In the genomic region with DNA sequence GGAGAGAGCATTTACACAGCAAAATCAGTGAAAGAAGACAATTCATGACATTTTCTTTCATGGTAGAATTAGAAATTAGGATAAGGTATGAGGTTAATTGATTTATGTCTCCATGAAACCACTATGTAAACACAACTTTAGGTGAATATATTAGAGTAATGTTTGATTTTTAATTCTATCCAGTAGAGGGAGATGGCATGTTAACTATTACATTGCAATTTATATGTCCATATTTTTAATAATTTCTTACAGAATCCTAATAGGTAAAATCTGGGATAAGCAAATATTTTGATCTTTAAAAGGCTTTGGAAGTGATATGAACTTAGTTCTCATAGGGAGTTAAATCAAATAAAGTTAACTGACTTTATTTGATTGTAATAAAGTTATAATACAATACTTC, we compare ENCODE assay signal across 17 cellular contexts.
DNase-seq lines count a peak whose midpoint lies in the region; ATAC-seq and TF ChIP-seq lines count a peak whose summit lies in the region.
"Had no signal": no experiment of that assay in that cellular context is flagged by ENCODE, and none has a peak within 500 bp of the region (broad histone marks: within the 10 kb centered on the region; RNA-seq: fewer than 3 reads in every experiment).

No MANE protein-coding gene starts in this region.

- no peaks in the 10 kb centered on the region for H4K20me1 ChIP-seq in neural progenitor cell (ENCODE audit: low read depth)
- H4K20me1 ChIP-seq in Karpas-422 (ENCODE audit: insufficient read depth, low read depth, low read length) = no peaks in the 10 kb centered on the region
- H4K20me1 ChIP-seq in MM.1S (ENCODE audit: insufficient read depth, low read length) = no peaks in the 10 kb centered on the region

- no peak overlapping the region for H3K27ac Mint-ChIP-seq in neural progenitor cell
- no peak overlapping the region for H3K27ac Mint-ChIP-seq in activated CD8-positive, alpha-beta T cell treated with anti-CD3 and anti-CD28 coated beads for 36 hours
- H3K27ac Mint-ChIP-seq: activated naive CD4-positive, alpha-beta T cell treated with anti-CD3 and anti-CD28 coated beads, Interleukin-2, amount 50 U/mL, for 24 hours; stimulated activated effector memory CD8-positive, alpha-beta T cell treated with anti-CD3 and anti-CD28 coated beads, Interleukin-12 subunit alpha, Interleukin-12 subunit beta, amount 100 ng/mL, for 72 hours had no signal

- POLR2A ChIA-PET in activated CD8-positive, alpha-beta T cell treated with anti-CD3 and anti-CD28 coated beads for 36 hours (lab: Charles Lee) = no interaction called here

- no peak overlapping the region for H2AFZ ChIP-seq in neural progenitor cell (replicated peaks)
- no peak overlapping the region for H2AFZ ChIP-seq in Karpas-422 (ENCODE audit: low read length)
- no peak overlapping the region for H2AFZ ChIP-seq in MM.1S (ENCODE audit: low read length)

- H3K27me3 ChIP-seq in neural progenitor cell (no peaks in the 10 kb centered on the region), Karpas-422 (ENCODE audit: low read length) (no peaks in the 10 kb centered on the region), MM.1S (replicated peaks; ENCODE audit: insufficient read depth, low read length) (no peaks in the 10 kb centered on the region)
- H3K27me3 ChIP-seq: MG63, thyroid gland had no signal

- H3K27me3 Mint-ChIP-seq in neural progenitor cell (ENCODE audit: insufficient read depth, low read depth) = peaks cover 2% of the 10 kb centered on the region
- H3K27me3 Mint-ChIP-seq in activated CD8-positive, alpha-beta T cell treated with anti-CD3 and anti-CD28 coated beads for 36 hours = peaks cover 5% of the 10 kb centered on the region
- H3K27me3 Mint-ChIP-seq: activated naive CD4-positive, alpha-beta T cell treated with anti-CD3 and anti-CD28 coated beads, Interleukin-2, amount 50 U/mL, for 24 hours had no signal

- no peaks in the 10 kb centered on the region for H3K36me3 Mint-ChIP-seq in neural progenitor cell
- H3K36me3 Mint-ChIP-seq in activated CD8-positive, alpha-beta T cell treated with anti-CD3 and anti-CD28 coated beads for 36 hours (ENCODE audit: low read depth) = no peaks in the 10 kb centered on the region
- H3K36me3 Mint-ChIP-seq: activated naive CD4-positive, alpha-beta T cell treated with anti-CD3 and anti-CD28 coated beads, Interleukin-2, amount 50 U/mL, for 24 hours; stimulated activated effector memory CD8-positive, alpha-beta T cell treated with anti-CD3 and anti-CD28 coated beads, Interleukin-12 subunit alpha, Interleukin-12 subunit beta, amount 100 ng/mL, for 72 hours had no signal

- H3K4me1 Mint-ChIP-seq in neural progenitor cell = peaks cover 14% of the 10 kb centered on the region
- H3K4me1 Mint-ChIP-seq in activated CD8-positive, alpha-beta T cell treated with anti-CD3 and anti-CD28 coated beads for 36 hours (ENCODE audit: low read depth) = no peaks in the 10 kb centered on the region
- H3K4me1 Mint-ChIP-seq: activated naive CD4-positive, alpha-beta T cell treated with anti-CD3 and anti-CD28 coated beads, Interleukin-2, amount 50 U/mL, for 24 hours; stimulated activated effector memory CD8-positive, alpha-beta T cell treated with anti-CD3 and anti-CD28 coated beads, Interleukin-12 subunit alpha, Interleukin-12 subunit beta, amount 100 ng/mL, for 72 hours had no signal

- TF ChIP-seq CTCF in C4-2B (conservative IDR thresholded peaks at IDR 0.05) (peak; percentile 57), LNCAP (IDR thresholded peaks at IDR 0.05) (peak; percentile 44; the same call in 1 of the 2 replicates), choroid plexus epithelial cell (conservative IDR thresholded peaks at IDR 0.05; ENCODE audit: low read depth, low read length) (peak; percentile 42), neural progenitor cell (IDR thresholded peaks at IDR 0.05) (peak; percentile 5), MM.1S (IDR thresholded peaks at IDR 0.05; ENCODE audit: low read length) (no peak)
- TF ChIP-seq CTCF in activated CD8-positive, alpha-beta T cell treated with anti-CD3 and anti-CD28 coated beads for 36 hours (IDR thresholded peaks at IDR 0.05) = no peak

- H3K4me1 ChIP-seq in neural progenitor cell (no peaks in the 10 kb centered on the region), Karpas-422 (ENCODE audit: low read length) (no peaks in the 10 kb centered on the region), MM.1S (ENCODE audit: low read length) (no peaks in the 10 kb centered on the region)
- H3K4me1 ChIP-seq: thyroid gland had no signal

- no peak overlapping the region for H3K4me3 Mint-ChIP-seq in neural progenitor cell
- no peak overlapping the region for H3K4me3 Mint-ChIP-seq in activated CD8-positive, alpha-beta T cell treated with anti-CD3 and anti-CD28 coated beads for 36 hours
- H3K4me3 Mint-ChIP-seq: activated naive CD4-positive, alpha-beta T cell treated with anti-CD3 and anti-CD28 coated beads, Interleukin-2, amount 50 U/mL, for 24 hours; stimulated activated effector memory CD8-positive, alpha-beta T cell treated with anti-CD3 and anti-CD28 coated beads, Interleukin-12 subunit alpha, Interleukin-12 subunit beta, amount 100 ng/mL, for 72 hours had no signal

- no peaks in the 10 kb centered on the region for H3K9me3 Mint-ChIP-seq in neural progenitor cell
- H3K9me3 Mint-ChIP-seq in activated CD8-positive, alpha-beta T cell treated with anti-CD3 and anti-CD28 coated beads for 36 hours = no peaks in the 10 kb centered on the region

- H3K79me2 ChIP-seq in neural progenitor cell (ENCODE audit: low read depth) = no peaks in the 10 kb centered on the region
- no peaks in the 10 kb centered on the region for H3K79me2 ChIP-seq in Karpas-422 (ENCODE audit: low read length)
- H3K79me2 ChIP-seq in MM.1S (ENCODE audit: low read length) = no peaks in the 10 kb centered on the region

- H3K9me3 ChIP-seq in neural progenitor cell (ENCODE audit: low read depth) (no peaks in the 10 kb centered on the region), Karpas-422 (ENCODE audit: low read length) (0 out of 2 replicates have a peak, but pooled peaks cover 3% of the 10 kb centered on the region), MM.1S (replicated peaks; ENCODE audit: insufficient read depth, low read length) (no peaks in the 10 kb centered on the region)
- H3K9me3 ChIP-seq: MG63, thyroid gland had no signal

- H3F3A ChIP-seq in neural progenitor cell (ENCODE audit: low read depth) (no peaks in the 10 kb centered on the region), MM.1S (ENCODE audit: insufficient read depth, low read length) (no peaks in the 10 kb centered on the region)

- no peak overlapping the region for H3K27ac ChIP-seq in C4-2B
- no peak overlapping the region for H3K27ac ChIP-seq in neural progenitor cell
- no peak overlapping the region for H3K27ac ChIP-seq in Karpas-422 (ENCODE audit: low read length)
- no peak overlapping the region for H3K27ac ChIP-seq in MM.1S (ENCODE audit: low read length)
- H3K27ac ChIP-seq: skin epidermis, thyroid gland had no signal

- intact Hi-C loops in activated CD8-positive, alpha-beta T cell treated with anti-CD3 and anti-CD28 coated beads for 36 hours (cut with micrococcal nuclease) = no loop called here

- CTCF ChIA-PET in activated CD8-positive, alpha-beta T cell treated with anti-CD3 and anti-CD28 coated beads for 36 hours (lab: Charles Lee) = no interaction called here

- no peak for ATAC-seq in activated CD8-positive, alpha-beta T cell treated with anti-CD3 and anti-CD28 coated beads for 36 hours
- ATAC-seq: stimulated activated effector memory CD8-positive, alpha-beta T cell treated with anti-CD3 and anti-CD28 coated beads, Interleukin-12 subunit alpha, Interleukin-12 subunit beta, amount 100 ng/mL, for 72 hours had no signal

- H3K4me3 ChIP-seq in choroid plexus epithelial cell (ENCODE audit: low read depth, low read length) = no peak overlapping the region
- H3K4me3 ChIP-seq in neural progenitor cell = no peak overlapping the region
- no peak overlapping the region for H3K4me3 ChIP-seq in Karpas-422 (ENCODE audit: low read length)
- H3K4me3 ChIP-seq in MM.1S (ENCODE audit: low read length) = no peak overlapping the region
- H3K4me3 ChIP-seq: MG63, skin epidermis, thyroid gland had no signal

- peak; percentile 41 for DNase-seq in choroid plexus epithelial cell (ENCODE audit: low read depth)
- no peak for DNase-seq in neural progenitor cell (ENCODE audit: low spot score)
- DNase-seq in activated CD8-positive, alpha-beta T cell treated with anti-CD3 and anti-CD28 coated beads for 36 hours = no peak
- DNase-seq in Karpas-422 = no peak
- no peak for DNase-seq in MM.1S
- DNase-seq: activated CD4-positive, alpha-beta T cell treated with anti-CD3 and anti-CD28 coated beads for 4 hours; MG63; NCI-H2081 treated with DMSO at 0.1 percent for 48 hours; NCI-H748 treated with DMSO at 0.1 percent for 48 hours; nucleus accumbens; T1000; thyroid gland had no signal

- no peak overlapping the region for H3K4me2 ChIP-seq in neural progenitor cell
- no peak overlapping the region for H3K4me2 ChIP-seq in Karpas-422 (ENCODE audit: low read depth, low read length, poor library complexity, severe bottlenecking)
- H3K4me2 ChIP-seq in MM.1S (ENCODE audit: low read depth, low read length) = no peak overlapping the region

- H3K9me2 ChIP-seq in Karpas-422 (replicated peaks; ENCODE audit: insufficient read depth, low read length) = no peaks in the 10 kb centered on the region
- H3K9me2 ChIP-seq in MM.1S (replicated peaks; ENCODE audit: insufficient read depth, low read length) = no peaks in the 10 kb centered on the region

- no peak overlapping the region for H3K9ac ChIP-seq in neural progenitor cell
- no peak overlapping the region for H3K9ac ChIP-seq in Karpas-422 (ENCODE audit: low read length)
- H3K9ac ChIP-seq in MM.1S (ENCODE audit: low read length) = no peak overlapping the region

- no peaks in the 10 kb centered on the region for H3K36me3 ChIP-seq in neural progenitor cell
- H3K36me3 ChIP-seq in Karpas-422 (ENCODE audit: insufficient read depth, low read length) = no peaks in the 10 kb centered on the region
- no peaks in the 10 kb centered on the region for H3K36me3 ChIP-seq in MM.1S (replicated peaks; ENCODE audit: insufficient read depth, low read length)
- H3K36me3 ChIP-seq: MG63, thyroid gland had no signal

Comparison
In these comparisons a context has a peak if more than half of its experiments do, and no peak if none do; other contexts are left out.
1. CTCF ChIP-seq: peak in C4-2B (single experiment), LNCAP (single experiment), choroid plexus epithelial cell (single experiment) and neural progenitor cell (single experiment); none in activated CD8-positive, alpha-beta T cell treated with anti-CD3 and anti-CD28 coated beads for 36 hours (single experiment) and MM.1S (single experiment).